In genomic region chr3:185009650-185010049, GRCh38 we compare ENCODE assay signal across 28 cellular contexts.
"Had no signal": no experiment of that assay in that cellular context is flagged by ENCODE, and none has a peak within 500 bp of the region (broad histone marks: within the 10 kb centered on the region; RNA-seq: fewer than 3 reads in every experiment).

No MANE protein-coding gene starts in this region.

- H3K4me1 Mint-ChIP-seq: endodermal cell had no signal

- H3K4me1 ChIP-seq: colonic mucosa, esophagus muscularis mucosa, esophagus squamous epithelium, foreskin keratinocyte, gastrocnemius medialis, gastroesophageal sphincter, heart left ventricle, heart right ventricle had no signal

- DNase-seq: colonic mucosa; cortex of kidney; dermis blood vessel endothelial cell; dorsolateral prefrontal cortex; effector CD8-positive, alpha-beta T cell; effector memory CD4-positive, alpha-beta T cell; effector memory CD8-positive, alpha-beta T cell; endodermal cell; erythroblast; esophagus squamous epithelium; foreskin fibroblast; foreskin keratinocyte; foreskin melanocyte; gastrocnemius medialis; glutamatergic neuron; head of caudate nucleus; heart left ventricle; heart right ventricle had no signal

- FAIRE-seq: colon, endometrium, endothelial cell of umbilical vein, frontal cortex had no signal

- H3K4me3 Mint-ChIP-seq: dendritic cell treated with granulocyte-macrophage colony-stimulating factor and Interleukin-4, amounts not matched to agents 40 ng/mL and 50 ng/mL, for 4 days; effector memory CD8-positive, alpha-beta T cell; endodermal cell had no signal

- H3K27me3 ChIP-seq: colonic mucosa, dorsolateral prefrontal cortex, esophagus muscularis mucosa, esophagus squamous epithelium, foreskin keratinocyte, gastrocnemius medialis, gastroesophageal sphincter, heart left ventricle, heart right ventricle had no signal

- ATAC-seq: effector memory CD8-positive, alpha-beta T cell; esophagus mucosa; foreskin keratinocyte; gastrocnemius medialis; gastroesophageal sphincter; heart left ventricle; heart right ventricle had no signal

- H3K4me3 ChIP-seq: colonic mucosa, coronary artery, dorsolateral prefrontal cortex, esophagus muscularis mucosa, esophagus squamous epithelium, gastrocnemius medialis, gastroesophageal sphincter, heart left ventricle, heart right ventricle had no signal

- H3K27ac ChIP-seq: colonic mucosa, coronary artery, dorsolateral prefrontal cortex, epithelial cell of prostate, esophagus muscularis mucosa, esophagus squamous epithelium, foreskin keratinocyte, gastrocnemius medialis, gastroesophageal sphincter, heart left ventricle, heart right ventricle had no signal

- H3K27ac Mint-ChIP-seq: dendritic cell treated with granulocyte-macrophage colony-stimulating factor and Interleukin-4, amounts not matched to agents 40 ng/mL and 50 ng/mL, for 4 days; effector memory CD8-positive, alpha-beta T cell; endodermal cell had no signal

- H3K36me3 ChIP-seq: colonic mucosa, gastrocnemius medialis had no signal

- H3K9me3 ChIP-seq: colonic mucosa, gastrocnemius medialis had no signal

- H3K27me3 Mint-ChIP-seq: dendritic cell treated with granulocyte-macrophage colony-stimulating factor and Interleukin-4, amounts not matched to agents 40 ng/mL and 50 ng/mL, for 4 days; effector memory CD8-positive, alpha-beta T cell had no signal
